ENCODE assay signal across 8 cellular contexts in the genomic region with DNA sequence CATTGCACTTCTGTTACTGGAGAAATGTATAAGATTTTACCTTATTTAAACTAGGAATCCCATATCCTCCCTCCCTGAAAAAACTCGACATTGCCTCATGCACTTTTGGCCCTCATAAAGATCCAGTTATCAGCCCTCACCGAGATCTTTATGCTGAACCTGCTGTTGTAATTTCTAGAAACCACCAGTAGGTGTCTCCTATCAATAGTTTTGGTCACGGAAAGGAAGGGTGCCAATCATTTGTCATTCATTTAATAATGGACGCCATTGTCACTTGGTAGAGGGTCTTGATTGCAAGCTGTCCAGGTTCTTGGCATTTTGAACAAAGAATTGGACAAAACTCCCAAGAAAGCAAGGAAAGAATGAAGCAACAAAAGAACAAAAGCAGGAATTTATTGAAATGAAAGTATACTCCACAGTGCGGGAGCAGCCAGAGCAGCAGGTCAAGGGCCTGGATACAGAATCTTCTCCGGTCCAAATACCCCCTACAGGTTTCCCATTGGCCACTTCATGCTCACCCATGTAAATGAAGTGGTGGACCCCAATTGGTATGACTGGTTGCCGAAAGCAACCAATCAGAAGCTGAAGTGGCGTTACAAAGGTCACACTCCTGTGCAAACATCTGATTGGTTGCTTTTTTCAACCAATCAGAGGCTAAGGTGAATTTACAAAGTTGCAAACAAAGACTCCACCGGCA.
DNase-seq lines count a peak whose midpoint lies in the region; ATAC-seq and TF ChIP-seq lines count a peak whose summit lies in the region.

No MANE protein-coding gene starts in this region.

- no peak overlapping the region for H3K27ac ChIP-seq in Karpas-422 (ENCODE audit: low read length)
- no peak overlapping the region for H3K27ac ChIP-seq in fibroblast of lung (ENCODE audit: insufficient read depth, low read length)
- no peak overlapping the region for H3K27ac ChIP-seq in ovary

- WGBS in ovary, 3 donors, result 41 to 49% (median 41%) methylated on average over 9 of the region's 9 CpGs

- peak overlapping the region; percentile 58 for H3K4me3 Mint-ChIP-seq in activated T-cell treated with anti-CD3 and anti-CD28 coated beads, Interleukin-2, amount 50 U/mL, for 4 hours
- H3K4me3 Mint-ChIP-seq in progenitor cell of endocrine pancreas (ENCODE audit: low read depth), result no peak overlapping the region

- no peaks in the 10 kb centered on the region for H3K4me1 ChIP-seq in Karpas-422 (ENCODE audit: low read length)
- H3K4me1 ChIP-seq in fibroblast of lung (ENCODE audit: control insufficient read depth, extremely low read depth, insufficient read depth, low read length), result no peaks in the 10 kb centered on the region
- H3K4me1 ChIP-seq in ovary (ENCODE audit: insufficient read depth), result no peaks in the 10 kb centered on the region

- peak; percentile 41 to 51 for ATAC-seq in activated T-cell treated with anti-CD3 and anti-CD28 coated beads, Interleukin-2, amount 50 U/mL, for 4 hours
- ATAC-seq in GM21786 (IDR thresholded peaks at IDR 0.05; ENCODE audit: unreplicated experiment), result peak; percentile 76

- H3K79me2 ChIP-seq in Karpas-422 (ENCODE audit: low read length) (no peaks in the 10 kb centered on the region), fibroblast of lung (ENCODE audit: control insufficient read depth, insufficient read depth, low read length) (no peaks in the 10 kb centered on the region)

- H3K4me1 Mint-ChIP-seq in activated T-cell treated with anti-CD3 and anti-CD28 coated beads, Interleukin-2, amount 50 U/mL, for 4 hours (ENCODE audit: low read depth), result peaks cover 4% of the 10 kb centered on the region
- H3K4me1 Mint-ChIP-seq in progenitor cell of endocrine pancreas (ENCODE audit: low read depth), result no peaks in the 10 kb centered on the region

- no peak for DNase-seq in activated T-cell treated with anti-CD3 and anti-CD28 coated beads, Interleukin-2, amount 50 U/mL, for 4 hours
- DNase-seq in activated T-cell treated with anti-CD3 and anti-CD28 coated beads, Interleukin-2, amount 50 U/mL, for 1 hour, result no peak
- peak; percentile 67 for DNase-seq in Karpas-422
- peak; percentile 76 for DNase-seq in SK-MEL-5 (ENCODE audit: low read depth, low spot score)
- peak; percentile 19 to 44 for DNase-seq in fibroblast of lung (ENCODE audit: low read depth in 2 of 2)
- no peak for DNase-seq in progenitor cell of endocrine pancreas (ENCODE audit: low spot score, unreplicated experiment)
- no peak for DNase-seq in ovary

- intact Hi-C loops in ovary (cut with DNase I), result no loop called here

- no peak for TF ChIP-seq EP300 in ovary (IDR thresholded peaks at IDR 0.05)

- no peaks in the 10 kb centered on the region for H3K36me3 ChIP-seq in Karpas-422 (ENCODE audit: insufficient read depth, low read length)
- no peaks in the 10 kb centered on the region for H3K36me3 ChIP-seq in fibroblast of lung (ENCODE audit: control insufficient read depth, insufficient read depth, low read length)
- H3K36me3 ChIP-seq in ovary, result no peaks in the 10 kb centered on the region

- no peaks in the 10 kb centered on the region for H3K9me2 ChIP-seq in Karpas-422 (replicated peaks; ENCODE audit: insufficient read depth, low read length)

- no peak overlapping the region for H2AFZ ChIP-seq in Karpas-422 (ENCODE audit: low read length)
- peak overlapping the region; percentile 50 for H2AFZ ChIP-seq in fibroblast of lung (ENCODE audit: low read length)

- H3K27me3 ChIP-seq in Karpas-422 (ENCODE audit: low read length) (no peaks in the 10 kb centered on the region), fibroblast of lung (ENCODE audit: control insufficient read depth, insufficient read depth, low read length) (no peaks in the 10 kb centered on the region), ovary (no peaks in the 10 kb centered on the region)

- H3K9me3 ChIP-seq in Karpas-422 (ENCODE audit: low read length) (no peaks in the 10 kb centered on the region), fibroblast of lung (ENCODE audit: control insufficient read depth, insufficient read depth, low read depth, low read length) (no peaks in the 10 kb centered on the region), ovary (no peaks in the 10 kb centered on the region)

- H3K4me3 ChIP-seq in Karpas-422 (ENCODE audit: low read length) (no peak overlapping the region), fibroblast of lung (replicated peaks in 1 of 4; ENCODE audit: control extremely low read depth in 1 of 4, insufficient read depth in 1 of 4, low read depth in 3 of 4, low read length in 4 of 4) (peak overlapping the region in 3 of 4 experiments; percentile 26 to 48 (median 28)), ovary (no peak overlapping the region)

- H4K20me1 ChIP-seq in Karpas-422 (ENCODE audit: insufficient read depth, low read depth, low read length), result no peaks in the 10 kb centered on the region
- H4K20me1 ChIP-seq in fibroblast of lung (ENCODE audit: control insufficient read depth, extremely low read depth, insufficient read depth, low read length), result no peaks in the 10 kb centered on the region

- in situ Hi-C loops in SK-MEL-5 (cut with HindIII; ENCODE audit: low pct_unique_long_range_greater_than_20kb, low sequenced_read_pairs), result no loop called here

- H3K4me2 ChIP-seq in Karpas-422 (ENCODE audit: low read depth, low read length, poor library complexity, severe bottlenecking) (no peak overlapping the region), fibroblast of lung (ENCODE audit: extremely low read depth, insufficient read depth, low read length) (peak overlapping the region; percentile 54)

- TF ChIP-seq POLR2A in ovary (IDR thresholded peaks at IDR 0.05), result no peak

- H3K27me3 Mint-ChIP-seq in activated T-cell treated with anti-CD3 and anti-CD28 coated beads, Interleukin-2, amount 50 U/mL, for 4 hours (ENCODE audit: low read depth), result no peaks in the 10 kb centered on the region
- H3K27me3 Mint-ChIP-seq in progenitor cell of endocrine pancreas, result no peaks in the 10 kb centered on the region

- no peaks in the 10 kb centered on the region for H3K9me3 Mint-ChIP-seq in activated T-cell treated with anti-CD3 and anti-CD28 coated beads, Interleukin-2, amount 50 U/mL, for 4 hours
- peaks cover 3% of the 10 kb centered on the region for H3K9me3 Mint-ChIP-seq in progenitor cell of endocrine pancreas (ENCODE audit: low read depth)

- TF ChIP-seq CTCF in fibroblast of lung (conservative IDR thresholded peaks at IDR 0.05 in 1 of 2, IDR thresholded peaks at IDR 0.05 in 1 of 2; ENCODE audit: low read depth in 1 of 2, low read length in 2 of 2), result peak; percentile 64 to 79
- peak; percentile 67 for TF ChIP-seq CTCF in progenitor cell of endocrine pancreas (IDR thresholded peaks at IDR 0.05; ENCODE audit: unreplicated experiment)
- no peak for TF ChIP-seq CTCF in ovary (IDR thresholded peaks at IDR 0.05)

- H3K27ac Mint-ChIP-seq in progenitor cell of endocrine pancreas, result no peak overlapping the region

- no peaks in the 10 kb centered on the region for H3K36me3 Mint-ChIP-seq in activated T-cell treated with anti-CD3 and anti-CD28 coated beads, Interleukin-2, amount 50 U/mL, for 4 hours (ENCODE audit: insufficient read depth)
- H3K36me3 Mint-ChIP-seq in progenitor cell of endocrine pancreas (ENCODE audit: insufficient read depth), result no peaks in the 10 kb centered on the region

- H3K9ac ChIP-seq in Karpas-422 (ENCODE audit: low read length), result no peak overlapping the region
- H3K9ac ChIP-seq in fibroblast of lung (ENCODE audit: insufficient read depth, low read length), result no peak overlapping the region

Comparison
In these comparisons a context has a peak if more than half of its experiments do, and no peak if none do; other contexts are left out.
1. DNase-seq: peak in Karpas-422 (single experiment), SK-MEL-5 (single experiment) and fibroblast of lung (2 of 2); none in activated T-cell treated with anti-CD3 and anti-CD28 coated beads, Interleukin-2, amount 50 U/mL, for 4 hours (single experiment), activated T-cell treated with anti-CD3 and anti-CD28 coated beads, Interleukin-2, amount 50 U/mL, for 1 hour (single experiment), progenitor cell of endocrine pancreas (single experiment) and ovary (0 of 5).
2. H3K4me3 ChIP-seq: peak in fibroblast of lung (3 of 4); none in Karpas-422 (single experiment) and ovary (single experiment).
3. CTCF ChIP-seq: peak in fibroblast of lung (2 of 2) and progenitor cell of endocrine pancreas (single experiment); none in ovary (0 of 3).